22 cellular contexts compared by ENCODE assay signal in the genomic region with DNA sequence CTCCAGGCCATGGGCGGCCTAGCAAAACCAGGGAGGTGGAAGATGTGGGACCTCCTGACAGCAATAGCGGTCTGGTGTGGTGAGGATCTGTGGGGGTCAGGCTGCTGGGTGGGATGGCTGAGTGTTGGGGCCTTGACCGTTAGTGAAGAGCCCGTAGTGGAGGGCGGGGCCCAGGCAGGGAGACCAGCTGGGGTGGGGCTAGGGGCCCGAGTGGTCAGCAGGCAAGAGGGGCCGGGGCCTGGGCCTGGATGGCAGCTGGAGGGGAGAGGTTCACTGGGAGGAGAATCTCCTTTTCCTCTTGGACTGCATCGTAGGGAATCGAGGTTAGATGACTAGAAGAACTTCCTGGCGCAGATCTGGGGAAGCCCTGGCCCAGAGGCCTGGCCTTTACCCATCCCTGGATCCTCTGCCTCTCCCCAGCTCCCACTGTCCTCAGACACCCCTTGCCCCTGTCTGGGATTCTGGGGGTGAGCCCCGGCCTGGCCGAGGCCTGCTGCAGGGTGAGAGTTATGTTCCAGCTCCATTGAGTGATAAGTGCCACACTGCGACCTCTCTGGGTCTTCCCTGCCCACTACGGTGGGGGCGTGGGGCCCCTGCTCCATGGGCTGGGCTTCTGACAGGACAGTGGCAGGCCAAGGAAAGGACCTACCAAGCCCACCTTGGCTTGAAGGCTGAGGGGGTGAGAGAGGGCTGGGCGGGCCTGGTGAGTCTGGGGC. TPM values are rescaled to one million over a fixed set of nuclear protein-coding genes. Genes with fewer than 3 reads are reported as not detected.
DNase-seq lines count a peak whose midpoint lies in the region; ATAC-seq, FAIRE-seq and TF ChIP-seq lines count a peak whose summit lies in the region.
"Had no signal": no experiment of that assay in that cellular context is flagged by ENCODE, and none has a peak within 500 bp of the region (broad histone marks: within the 10 kb centered on the region; RNA-seq: fewer than 3 reads in every experiment).

No MANE protein-coding gene starts in this region.

- H2BK20ac ChIP-seq in H1 (ENCODE audit: low read length), result peak overlapping the region; percentile 87

- H3K27me3 ChIP-seq in NT2/D1 (ENCODE audit: insufficient read depth, insufficient read length), result no peaks in the 10 kb centered on the region
- no peaks in the 10 kb centered on the region; a peak in 1 of 7 replicates for H3K27me3 ChIP-seq in H1 (replicated peaks in 1 of 4; ENCODE audit: control insufficient read depth in 3 of 4, extremely low read depth in 1 of 4, insufficient read depth in 3 of 4, low read length in 3 of 4)
- H3K27me3 ChIP-seq in transverse colon, result no peaks in the 10 kb centered on the region
- no peaks in the 10 kb centered on the region for H3K27me3 ChIP-seq in small intestine (ENCODE audit: control insufficient read depth in 2 of 2, insufficient read depth in 2 of 2, low read length in 2 of 2)
- H3K27me3 ChIP-seq: BLaER1 treated with 17β-estradiol and CSF1 and Interleukin-3, amounts not matched to agents 10 nM and 100 nM; right atrium auricular region; thyroid gland had no signal

- POLR2A ChIA-PET in H1 (lab: Charles Lee; ENCODE audit: partially characterized antibody), result interaction anchor here (0.7 to 2.4 kb wide), 2 partner anchors 19 to 229 kb away, joined by 3 to 10 read pairs; no protein-coding TSS in a partner anchor

- in situ Hi-C loops in transverse colon (cut with MboI; ENCODE audit: low pct_ligation_motif_present in 1 of 4, low pct_unique_long_range_greater_than_20kb in 1 of 4, low sequenced_read_pairs in 3 of 4), result no loop called here

- H3K79me1 ChIP-seq in H1 (ENCODE audit: low read depth, low read length), result no peaks in the 10 kb centered on the region

- peak overlapping the region; percentile 72 for H3K9ac ChIP-seq in NT2/D1 (ENCODE audit: insufficient read length, low read depth)
- H3K9ac ChIP-seq in H1 (replicated peaks in 1 of 4; ENCODE audit: extremely low read depth in 1 of 4, low read depth in 3 of 4, low read length in 3 of 4), result no peak overlapping the region

- TF ChIP-seq CTCF in H1 (IDR thresholded peaks at IDR 0.05; ENCODE audit: control extremely low read depth in 1 of 3, insufficient read depth in 1 of 3, low read depth in 1 of 3, low read length in 3 of 3) (no peak), mucosa of descending colon (IDR thresholded peaks at IDR 0.05) (no peak), transverse colon (IDR thresholded peaks at IDR 0.05) (no peak)

- no peaks in the 10 kb centered on the region for H3K79me2 ChIP-seq in H1 (ENCODE audit: control insufficient read depth in 1 of 2, insufficient read depth in 2 of 2, low read length in 2 of 2)

- H3K9me3 ChIP-seq in NT2/D1 (ENCODE audit: insufficient read depth, low read length) (no peaks in the 10 kb centered on the region), H1 (ENCODE audit: insufficient read depth in 2 of 2, low read depth in 1 of 2, low read length in 1 of 2) (no peaks in the 10 kb centered on the region), mucosa of descending colon (no peaks in the 10 kb centered on the region), transverse colon (no peaks in the 10 kb centered on the region), small intestine (ENCODE audit: control insufficient read depth, low read depth) (no peaks in the 10 kb centered on the region)
- H3K9me3 ChIP-seq: BLaER1 treated with 17β-estradiol and CSF1 and Interleukin-3, amounts not matched to agents 10 nM and 100 nM; HAP-1; right atrium auricular region; thyroid gland had no signal

- intact Hi-C loops in mucosa of descending colon (cut with DNase I, micrococcal nuclease), result loop anchor here in 1 of 2 donors (5.0 kb wide), 1 partner anchor 728 kb away; no protein-coding TSS in a partner anchor
- intact Hi-C loops in transverse colon (cut with DNase I; ENCODE audit: low total_unique reads), result no loop called here
- intact Hi-C loops in posterior vena cava (cut with DNase I), result no loop called here

- peaks cover 50% of the 10 kb centered on the region for H3K4me1 ChIP-seq in NT2/D1 (ENCODE audit: insufficient read depth, insufficient read length)
- H3K4me1 ChIP-seq in H1 (replicated peaks in 1 of 4; ENCODE audit: control insufficient read depth in 3 of 4, insufficient read depth in 4 of 4, low read length in 3 of 4), result peaks cover 8 to 41% (median 19%) of the 10 kb centered on the region in 4 experiments
- H3K4me1 ChIP-seq in mucosa of descending colon (ENCODE audit: low read depth), result peaks cover 37% of the 10 kb centered on the region
- H3K4me1 ChIP-seq in transverse colon, result peaks cover 37 to 56% (median 42%) of the 10 kb centered on the region in 4 donors
- peaks cover 0 to 10% of the 10 kb centered on the region in 2 donors for H3K4me1 ChIP-seq in small intestine (ENCODE audit: control insufficient read depth in 2 of 2, insufficient read depth in 1 of 2, low read depth in 1 of 2, low read length in 1 of 2)
- H3K4me1 ChIP-seq: HAP-1 had no signal

- H3K27ac ChIP-seq in H1 (ENCODE audit: low read depth, low read length), result no peak overlapping the region
- peak overlapping the region in 3 of 4 donors; percentile 51 to 90 (median 51) for H3K27ac ChIP-seq in transverse colon
- no peak overlapping the region for H3K27ac ChIP-seq in small intestine (ENCODE audit: low read depth in 1 of 2, low read length in 1 of 2)
- H3K27ac ChIP-seq: right atrium auricular region had no signal

- no peak overlapping the region for H4K5ac ChIP-seq in H1 (ENCODE audit: insufficient read length, low read depth, low read length)

- peak overlapping the region; percentile 31; the same call in 1 of the 2 replicates for H4K8ac ChIP-seq in H1 (ENCODE audit: extremely low read depth, insufficient read depth, low read length)

- DNase-seq in NT2/D1 (ENCODE audit: low read depth, low spot score) (no peak), H1 (ENCODE audit: low read depth in 1 of 2, low spot score in 2 of 2) (peak in 1 of 2 experiments; percentile 45), mucosa of descending colon (peak in 2 of 3 donors; percentile 26 to 48), transverse colon (no peak), HCEC 1CT (no peak), NCI-H1436 (lab: John Stamatoyannopoulos, UW) (no peak), small intestine (no peak), posterior vena cava (ENCODE audit: low spot score) (no peak)
- DNase-seq: activated CD4-positive, alpha-beta T cell treated with anti-CD3 and anti-CD28 coated beads, Interleukin-2, amount 50 U/mL, for 48 hours; activated naive CD8-positive, alpha-beta T cell treated with anti-CD3 and anti-CD28 coated beads for 36 hours; activated T-cell treated with anti-CD3 and anti-CD28 coated beads, Interleukin-2, amount 50 U/mL, for 4 hours; DMS79; effector CD4-positive, alpha-beta T cell; NCI-H2029; NCI-H524 treated with DMSO at 0.1 percent for 48 hours; stimulated activated CD4-positive, alpha-beta T cell treated with anti-CD3 and anti-CD28 coated beads, Interleukin-4, amount 100 ng/mL, for 24 hours; thyroid gland had no signal

- no peak overlapping the region for H2BK120ac ChIP-seq in H1 (replicated peaks; ENCODE audit: low read depth, low read length)

- FAIRE-seq in H1 (lab: Jason Lieb, UNC) (no peak), small intestine (lab: Jason Lieb, UNC) (no peak)

- no peaks in the 10 kb centered on the region; the same call in 1 of the 2 replicates for H3K23me2 ChIP-seq in H1 (ENCODE audit: low read depth, low read length)

- no peak overlapping the region; the same call in none of the 2 replicates for H3K18ac ChIP-seq in H1 (ENCODE audit: extremely low read depth, low read length)

- H2BK15ac ChIP-seq in H1 (ENCODE audit: low read length), result peak overlapping the region; percentile 97; the same call in 1 of the 2 replicates

- H4K20me1 ChIP-seq in H1 (replicated peaks in 1 of 2; ENCODE audit: control insufficient read depth in 1 of 2, insufficient read depth in 2 of 2, low read length in 2 of 2), result no peaks in the 10 kb centered on the region
- H4K20me1 ChIP-seq: BLaER1 treated with 17β-estradiol and CSF1 and Interleukin-3, amounts not matched to agents 10 nM and 100 nM had no signal

- H2BK12ac ChIP-seq in H1 (ENCODE audit: low read depth, low read length), result peak overlapping the region; percentile 18; the same call in 1 of the 2 replicates

- H3K36me3 ChIP-seq in NT2/D1 (ENCODE audit: insufficient read depth, insufficient read length, low read length) (no peaks in the 10 kb centered on the region), H1 (ENCODE audit: control insufficient read depth in 2 of 4, insufficient read depth in 4 of 4, low read length in 3 of 4) (no peaks in the 10 kb centered on the region), mucosa of descending colon (ENCODE audit: low read depth) (no peaks in the 10 kb centered on the region), transverse colon (no peaks in the 10 kb centered on the region), small intestine (ENCODE audit: control insufficient read depth in 2 of 2, insufficient read depth in 2 of 2, low read length in 2 of 2) (no peaks in the 10 kb centered on the region)
- H3K36me3 ChIP-seq: BLaER1 treated with 17β-estradiol and CSF1 and Interleukin-3, amounts not matched to agents 10 nM and 100 nM; HAP-1; right atrium auricular region; thyroid gland had no signal

- H2AFZ ChIP-seq in H1 (ENCODE audit: low read length), result no peak overlapping the region

- no peak for TF ChIP-seq EP300 in H1 (IDR thresholded peaks at IDR 0.05; ENCODE audit: borderline replicate concordance in 1 of 2, low read depth in 2 of 2, low read length in 2 of 2)
- no peak for TF ChIP-seq EP300 in transverse colon (IDR thresholded peaks at IDR 0.05; ENCODE audit: low read depth)

- no peak overlapping the region for H3K23ac ChIP-seq in H1 (ENCODE audit: insufficient read length)

- H2AK5ac ChIP-seq in H1 (ENCODE audit: low read depth, low read length), result 0 out of 2 replicates have a peak overlapping the region, but pooled peaks have one; percentile 70

- H3K14ac ChIP-seq in H1 (ENCODE audit: insufficient read length), result no peak overlapping the region

- H3K4me3 ChIP-seq in NT2/D1 (ENCODE audit: insufficient read length, low read depth) (no peak overlapping the region), H1 (ENCODE audit: extremely low read depth in 1 of 4, insufficient read depth in 2 of 4, low read depth in 3 of 4, low read length in 4 of 4) (no peak overlapping the region), mucosa of descending colon (no peak overlapping the region), transverse colon (no peak overlapping the region), small intestine (ENCODE audit: low read depth in 1 of 2, low read length in 2 of 2) (no peak overlapping the region)
- H3K4me3 ChIP-seq: BLaER1 treated with 17β-estradiol and CSF1 and Interleukin-3, amounts not matched to agents 10 nM and 100 nM; HAP-1; right atrium auricular region; thyroid gland had no signal

- H3K4me2 ChIP-seq in H1 (ENCODE audit: insufficient read depth in 1 of 2, low read depth in 2 of 2, low read length in 2 of 2), result no peak overlapping the region
- H3K4me2 ChIP-seq: BLaER1 treated with 17β-estradiol and CSF1 and Interleukin-3, amounts not matched to agents 10 nM and 100 nM had no signal

- no peak overlapping the region for H3K56ac ChIP-seq in H1 (replicated peaks; ENCODE audit: insufficient read length, low read depth, low read length)

- CTCF ChIA-PET in H1 (lab: Charles Lee; ENCODE audit: partially characterized antibody), result interaction anchor here (0.6 to 4.1 kb wide), 40 partner anchors 8 to 735 kb away, joined by 3 to 26 read pairs (median 4); no protein-coding TSS in a partner anchor

- no peak for ATAC-seq in mucosa of descending colon
- ATAC-seq: activated T-cell treated with anti-CD3 and anti-CD28 coated beads, Interleukin-2, amount 50 U/mL, for 4 hours had no signal

- H3K4ac ChIP-seq in H1 (replicated peaks; ENCODE audit: insufficient read length, low read depth, low read length), result no peak overlapping the region

- peak overlapping the region; percentile 96 for H4K91ac ChIP-seq in H1 (replicated peaks; ENCODE audit: insufficient read length, low read length)

- H2BK5ac ChIP-seq in H1 (ENCODE audit: low read depth, low read length), result peak overlapping the region; percentile 66; the same call in 1 of the 2 replicates

- TF ChIP-seq POLR2A in H1 (IDR thresholded peaks at IDR 0.05; ENCODE audit: control extremely low read depth in 1 of 2, low read depth in 2 of 2, low read length in 2 of 2) (no peak), transverse colon (IDR thresholded peaks at IDR 0.05) (no peak)

- 80% methylated on average over 14 of the region's 16 CpGs; no CpG with 5 or more reads in 1 of the 2 experiments for WGBS in H1 (ENCODE audit: extremely low coverage in 1 of 2, insufficient coverage in 1 of 2, insufficient read length in 1 of 2, insufficient replicate concordance in 2 of 2, low coverage in 1 of 2, low lambda C conversion rate in 2 of 2, missing lambda C conversion rate in 1 of 2), 2 experiments
- WGBS in transverse colon (ENCODE audit: low coverage in 1 of 2), 2 donors, result 80 to 100% methylated on average over 1 to 16 of the region's 16 CpGs
- WGBS in small intestine, 3 donors, result 77 to 87% (median 78%) methylated on average over 15 to 16 of the region's 16 CpGs

- TF ChIP-seq RAD21 in H1 (IDR thresholded peaks at IDR 0.05 in 1 of 2, conservative IDR thresholded peaks at IDR 0.05 in 1 of 2; ENCODE audit: low read depth in 2 of 2, low read length in 2 of 2), result no peak

RNA-seq across cellular contexts. Expression of gene KRT80, which starts 47.1 kb away (rescaled TPM):
- 0.08 TPM in 1 of 2 replicates, not detected in the other for total RNA-seq in H1 (2021; fragmentation: NEBNext Ultra II Directional; extraction: Animal tissue kit (Norgen Biotek cat#: 25700))
- polyA plus RNA-seq in H1 (2011; rRNA removed), result 0.05 and 0.06 TPM in 2 replicates
- polyA plus RNA-seq in H1 (2011; cell fraction: cytosol; rRNA removed), result 0.05 TPM
- polyA plus RNA-seq in H1 (2011; cell fraction: nucleus; rRNA removed), result 0.06 TPM
- 0.05 to 0.06 TPM in 2 of 4 replicates, not detected in the others for polyA plus RNA-seq in H1 (2012, experiment 1 of 2)
- 0.07 TPM for polyA plus RNA-seq in H1 (2012, experiment 2 of 2)
- 0.04 TPM for polyA plus RNA-seq in H1 (2013, experiment 1 of 2)
- 0.09 TPM for polyA plus RNA-seq in H1 (2013, experiment 2 of 2)
- polyA minus RNA-seq in H1 (2011; rRNA and poly(A)+ RNA removed), result 0.03 and 0.10 TPM in 2 replicates
- polyA minus RNA-seq in H1 (2011; cell fraction: cytosol; rRNA and poly(A)+ RNA removed), result 0.37 TPM
- polyA minus RNA-seq in H1 (2011; cell fraction: nucleus; rRNA and poly(A)+ RNA removed), result 0.20 TPM
- total RNA-seq in mucosa of descending colon, result under 1 TPM in 1 of 3 donors, not detected in 2; 0.06 TPM
- total RNA-seq in transverse colon, result under 1 TPM in 1 of 4 donors, not detected in 3; 0.14 TPM
- polyA plus RNA-seq in small intestine, result 1 to 10 TPM in 1 of 3 donors, under 1 TPM in 2; 0.27 to 3.2 (median 0.89) TPM
- total RNA-seq in posterior vena cava, result under 1 TPM; 0.19 to 0.48 TPM
- total RNA-seq: activated naive CD8-positive, alpha-beta T cell treated with anti-CD3 and anti-CD28 coated beads for 36 hours; OCI-LY7 had no signal
- polyA plus RNA-seq: neural cell had no signal

Comparison
In these comparisons a context has a peak if more than half of its experiments do, and no peak if none do; other contexts are left out.
1. DNase-seq: peak in mucosa of descending colon (2 of 3); none in NT2/D1 (single experiment), transverse colon (single experiment), HCEC 1CT (single experiment), NCI-H1436 (single experiment), small intestine (single experiment) and posterior vena cava (single experiment).
2. H3K27ac ChIP-seq: peak in transverse colon (3 of 4); none in H1 (single experiment) and small intestine (0 of 2).